Comparison of ENCODE assay signal across 1 cellular context in the genomic region with DNA sequence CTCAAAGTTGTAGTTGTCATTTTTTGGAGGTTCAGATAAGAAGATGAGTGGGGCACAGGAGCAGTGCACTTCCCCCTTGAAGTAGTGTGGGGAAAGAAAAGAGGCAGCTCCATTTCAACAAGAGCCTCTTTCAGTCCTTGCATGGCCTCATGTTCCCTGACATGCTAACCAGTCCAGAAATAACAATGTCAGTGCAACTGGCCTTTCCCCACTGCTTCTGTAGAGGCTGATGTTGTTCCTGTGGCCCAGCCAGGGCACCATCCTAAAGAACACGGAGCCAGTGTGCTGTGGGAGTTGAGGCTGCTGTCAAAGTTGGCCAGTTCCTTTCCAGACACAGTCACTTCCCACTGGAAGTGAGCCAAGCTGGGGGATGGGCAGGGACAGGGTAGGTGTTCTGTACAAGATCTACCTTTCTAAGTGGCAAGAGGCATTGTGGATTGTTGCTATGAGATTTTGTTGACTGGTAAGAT.
TF ChIP-seq lines count a peak whose summit lies in the region.

No MANE protein-coding gene starts in this region.

TF ChIP-seq in K562, 482 proteins besides CTCF, POLR2A, EP300 and RAD21 (continued from another document and continues in another):
- TF ChIP-seq PTRF (tag; IDR thresholded peaks at IDR 0.05) (no peak), ZNF263 (CRISPR knock-in tag; IDR thresholded peaks at IDR 0.05; ENCODE audit: borderline replicate concordance) (no peak), FOXJ3 (CRISPR knock-in tag; IDR thresholded peaks at IDR 0.05) (no peak), DPF2 (IDR thresholded peaks at IDR 0.05) (0 out of 2 replicates have a peak, but pooled peaks have one; percentile 41), U2AF2 (optimal IDR thresholded peaks at IDR 0.05; ENCODE audit: low read depth, low read length) (no peak), ESRRB (CRISPR knock-in tag; IDR thresholded peaks at IDR 0.05; ENCODE audit: borderline replicate concordance) (no peak), ZEB2 (IDR thresholded peaks at IDR 0.05) (peak; percentile 86; the same call in 1 of the 2 replicates), XRCC4 (IDR thresholded peaks at IDR 0.05; ENCODE audit: extremely low read depth, insufficient read depth, insufficient read length) (no peak), WHSC1 (IDR thresholded peaks at IDR 0.05; ENCODE audit: low read length) (no peak), NFATC3 (IDR thresholded peaks at IDR 0.05) (no peak), POU5F1 (IDR thresholded peaks at IDR 0.05; ENCODE audit: borderline replicate concordance, low read depth, low read length, partially characterized antibody) (no peak), KAT7 (CRISPR knock-in tag; IDR thresholded peaks at IDR 0.05; ENCODE audit: borderline replicate concordance) (no peak), ZNF584 (CRISPR knock-in tag; IDR thresholded peaks at IDR 0.05; ENCODE audit: low read depth) (no peak), NR2C1 (IDR thresholded peaks at IDR 0.05) (no peak), NR2C1 (tag; IDR thresholded peaks at IDR 0.05) (peak; percentile 13; the same call in 1 of the 2 replicates), CHD2 (IDR thresholded peaks at IDR 0.05; ENCODE audit: low read depth, low read length) (no peak), SP1 (CRISPR knock-in tag; IDR thresholded peaks at IDR 0.05) (no peak), ZBTB9 (CRISPR knock-in tag; IDR thresholded peaks at IDR 0.05) (no peak), ZBTB1 (CRISPR knock-in tag; IDR thresholded peaks at IDR 0.05; ENCODE audit: borderline replicate concordance, low read depth) (no peak), HIVEP1 (CRISPR knock-in tag; IDR thresholded peaks at IDR 0.05) (no peak), MTA2 (IDR thresholded peaks at IDR 0.05; ENCODE audit: low read depth) (no peak), TFE3 (CRISPR knock-in tag; IDR thresholded peaks at IDR 0.05) (no peak), HNRNPH1 (optimal IDR thresholded peaks at IDR 0.05; ENCODE audit: low read depth, low read length) (no peak), TCF7L2 (IDR thresholded peaks at IDR 0.05; ENCODE audit: low read depth, low read length) (no peak), ZNF347 (CRISPR knock-in tag; IDR thresholded peaks at IDR 0.05; ENCODE audit: low read depth) (no peak), ILK (tag; IDR thresholded peaks at IDR 0.05; ENCODE audit: borderline replicate concordance, low read depth) (no peak), ZSCAN29 (IDR thresholded peaks at IDR 0.05) (no peak), NR2C2 (CRISPR knock-in tag; IDR thresholded peaks at IDR 0.05) (no peak), NR2C2 (tag; IDR thresholded peaks at IDR 0.05) (no peak), EHMT2 (IDR thresholded peaks at IDR 0.05) (0 out of 2 replicates have a peak, but pooled peaks have one; percentile 44), FOXK2 (conservative IDR thresholded peaks at IDR 0.05 in 1 of 2, IDR thresholded peaks at IDR 0.05 in 1 of 2; ENCODE audit: low read depth in 2 of 2) (0 out of 4 replicates have a peak, but pooled peaks of 1 of the 2 experiments have one; percentile 20), SREBF2 (CRISPR knock-in tag; IDR thresholded peaks at IDR 0.05) (no peak)
- TF ChIP-seq, protein P1, sequence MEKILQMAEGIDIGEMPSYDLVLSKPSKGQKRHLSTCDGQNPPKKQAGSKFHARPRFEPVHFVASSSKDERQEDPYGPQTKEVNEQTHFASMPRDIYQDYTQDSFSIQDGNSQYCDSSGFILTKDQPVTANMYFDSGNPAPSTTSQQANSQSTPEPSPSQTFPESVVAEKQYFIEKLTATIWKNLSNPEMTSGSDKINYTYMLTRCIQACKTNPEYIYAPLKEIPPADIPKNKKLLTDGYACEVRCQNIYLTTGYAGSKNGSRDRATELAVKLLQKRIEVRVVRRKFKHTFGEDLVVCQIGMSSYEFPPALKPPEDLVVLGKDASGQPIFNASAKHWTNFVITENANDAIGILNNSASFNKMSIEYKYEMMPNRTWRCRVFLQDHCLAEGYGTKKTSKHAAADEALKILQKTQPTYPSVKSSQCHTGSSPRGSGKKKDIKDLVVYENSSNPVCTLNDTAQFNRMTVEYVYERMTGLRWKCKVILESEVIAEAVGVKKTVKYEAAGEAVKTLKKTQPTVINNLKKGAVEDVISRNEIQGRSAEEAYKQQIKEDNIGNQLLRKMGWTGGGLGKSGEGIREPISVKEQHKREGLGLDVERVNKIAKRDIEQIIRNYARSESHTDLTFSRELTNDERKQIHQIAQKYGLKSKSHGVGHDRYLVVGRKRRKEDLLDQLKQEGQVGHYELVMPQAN (IDR thresholded peaks at IDR 0.05; ENCODE audit: borderline replicate concordance): no peak
- TF ChIP-seq, protein P2, sequence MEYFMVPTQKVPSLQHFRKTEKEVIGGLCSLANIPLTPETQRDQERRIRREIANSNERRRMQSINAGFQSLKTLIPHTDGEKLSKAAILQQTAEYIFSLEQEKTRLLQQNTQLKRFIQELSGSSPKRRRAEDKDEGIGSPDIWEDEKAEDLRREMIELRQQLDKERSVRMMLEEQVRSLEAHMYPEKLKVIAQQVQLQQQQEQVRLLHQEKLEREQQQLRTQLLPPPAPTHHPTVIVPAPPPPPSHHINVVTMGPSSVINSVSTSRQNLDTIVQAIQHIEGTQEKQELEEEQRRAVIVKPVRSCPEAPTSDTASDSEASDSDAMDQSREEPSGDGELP (CRISPR knock-in tag; IDR thresholded peaks at IDR 0.05; ENCODE audit: borderline replicate concordance): no peak
- TF ChIP-seq, protein P3, sequence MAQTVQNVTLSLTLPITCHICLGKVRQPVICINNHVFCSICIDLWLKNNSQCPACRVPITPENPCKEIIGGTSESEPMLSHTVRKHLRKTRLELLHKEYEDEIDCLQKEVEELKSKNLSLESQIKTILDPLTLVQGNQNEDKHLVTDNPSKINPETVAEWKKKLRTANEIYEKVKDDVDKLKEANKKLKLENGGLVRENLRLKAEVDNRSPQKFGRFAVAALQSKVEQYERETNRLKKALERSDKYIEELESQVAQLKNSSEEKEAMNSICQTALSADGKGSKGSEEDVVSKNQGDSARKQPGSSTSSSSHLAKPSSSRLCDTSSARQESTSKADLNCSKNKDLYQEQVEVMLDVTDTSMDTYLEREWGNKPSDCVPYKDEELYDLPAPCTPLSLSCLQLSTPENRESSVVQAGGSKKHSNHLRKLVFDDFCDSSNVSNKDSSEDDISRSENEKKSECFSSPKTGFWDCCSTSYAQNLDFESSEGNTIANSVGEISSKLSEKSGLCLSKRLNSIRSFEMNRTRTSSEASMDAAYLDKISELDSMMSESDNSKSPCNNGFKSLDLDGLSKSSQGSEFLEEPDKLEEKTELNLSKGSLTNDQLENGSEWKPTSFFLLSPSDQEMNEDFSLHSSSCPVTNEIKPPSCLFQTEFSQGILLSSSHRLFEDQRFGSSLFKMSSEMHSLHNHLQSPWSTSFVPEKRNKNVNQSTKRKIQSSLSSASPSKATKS (CRISPR knock-in tag; IDR thresholded peaks at IDR 0.05): no peak
- TF ChIP-seq, protein P4, sequence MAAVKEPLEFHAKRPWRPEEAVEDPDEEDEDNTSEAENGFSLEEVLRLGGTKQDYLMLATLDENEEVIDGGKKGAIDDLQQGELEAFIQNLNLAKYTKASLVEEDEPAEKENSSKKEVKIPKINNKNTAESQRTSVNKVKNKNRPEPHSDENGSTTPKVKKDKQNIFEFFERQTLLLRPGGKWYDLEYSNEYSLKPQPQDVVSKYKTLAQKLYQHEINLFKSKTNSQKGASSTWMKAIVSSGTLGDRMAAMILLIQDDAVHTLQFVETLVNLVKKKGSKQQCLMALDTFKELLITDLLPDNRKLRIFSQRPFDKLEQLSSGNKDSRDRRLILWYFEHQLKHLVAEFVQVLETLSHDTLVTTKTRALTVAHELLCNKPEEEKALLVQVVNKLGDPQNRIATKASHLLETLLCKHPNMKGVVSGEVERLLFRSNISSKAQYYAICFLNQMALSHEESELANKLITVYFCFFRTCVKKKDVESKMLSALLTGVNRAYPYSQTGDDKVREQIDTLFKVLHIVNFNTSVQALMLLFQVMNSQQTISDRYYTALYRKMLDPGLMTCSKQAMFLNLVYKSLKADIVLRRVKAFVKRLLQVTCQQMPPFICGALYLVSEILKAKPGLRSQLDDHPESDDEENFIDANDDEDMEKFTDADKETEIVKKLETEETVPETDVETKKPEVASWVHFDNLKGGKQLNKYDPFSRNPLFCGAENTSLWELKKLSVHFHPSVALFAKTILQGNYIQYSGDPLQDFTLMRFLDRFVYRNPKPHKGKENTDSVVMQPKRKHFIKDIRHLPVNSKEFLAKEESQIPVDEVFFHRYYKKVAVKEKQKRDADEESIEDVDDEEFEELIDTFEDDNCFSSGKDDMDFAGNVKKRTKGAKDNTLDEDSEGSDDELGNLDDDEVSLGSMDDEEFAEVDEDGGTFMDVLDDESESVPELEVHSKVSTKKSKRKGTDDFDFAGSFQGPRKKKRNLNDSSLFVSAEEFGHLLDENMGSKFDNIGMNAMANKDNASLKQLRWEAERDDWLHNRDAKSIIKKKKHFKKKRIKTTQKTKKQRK (IDR thresholded peaks at IDR 0.05; ENCODE audit: borderline replicate concordance, low read depth, low read length): no peak
- TF ChIP-seq, protein P5, sequence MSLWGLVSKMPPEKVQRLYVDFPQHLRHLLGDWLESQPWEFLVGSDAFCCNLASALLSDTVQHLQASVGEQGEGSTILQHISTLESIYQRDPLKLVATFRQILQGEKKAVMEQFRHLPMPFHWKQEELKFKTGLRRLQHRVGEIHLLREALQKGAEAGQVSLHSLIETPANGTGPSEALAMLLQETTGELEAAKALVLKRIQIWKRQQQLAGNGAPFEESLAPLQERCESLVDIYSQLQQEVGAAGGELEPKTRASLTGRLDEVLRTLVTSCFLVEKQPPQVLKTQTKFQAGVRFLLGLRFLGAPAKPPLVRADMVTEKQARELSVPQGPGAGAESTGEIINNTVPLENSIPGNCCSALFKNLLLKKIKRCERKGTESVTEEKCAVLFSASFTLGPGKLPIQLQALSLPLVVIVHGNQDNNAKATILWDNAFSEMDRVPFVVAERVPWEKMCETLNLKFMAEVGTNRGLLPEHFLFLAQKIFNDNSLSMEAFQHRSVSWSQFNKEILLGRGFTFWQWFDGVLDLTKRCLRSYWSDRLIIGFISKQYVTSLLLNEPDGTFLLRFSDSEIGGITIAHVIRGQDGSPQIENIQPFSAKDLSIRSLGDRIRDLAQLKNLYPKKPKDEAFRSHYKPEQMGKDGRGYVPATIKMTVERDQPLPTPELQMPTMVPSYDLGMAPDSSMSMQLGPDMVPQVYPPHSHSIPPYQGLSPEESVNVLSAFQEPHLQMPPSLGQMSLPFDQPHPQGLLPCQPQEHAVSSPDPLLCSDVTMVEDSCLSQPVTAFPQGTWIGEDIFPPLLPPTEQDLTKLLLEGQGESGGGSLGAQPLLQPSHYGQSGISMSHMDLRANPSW (CRISPR knock-in tag; IDR thresholded peaks at IDR 0.05): no peak
- TF ChIP-seq, protein P6, sequence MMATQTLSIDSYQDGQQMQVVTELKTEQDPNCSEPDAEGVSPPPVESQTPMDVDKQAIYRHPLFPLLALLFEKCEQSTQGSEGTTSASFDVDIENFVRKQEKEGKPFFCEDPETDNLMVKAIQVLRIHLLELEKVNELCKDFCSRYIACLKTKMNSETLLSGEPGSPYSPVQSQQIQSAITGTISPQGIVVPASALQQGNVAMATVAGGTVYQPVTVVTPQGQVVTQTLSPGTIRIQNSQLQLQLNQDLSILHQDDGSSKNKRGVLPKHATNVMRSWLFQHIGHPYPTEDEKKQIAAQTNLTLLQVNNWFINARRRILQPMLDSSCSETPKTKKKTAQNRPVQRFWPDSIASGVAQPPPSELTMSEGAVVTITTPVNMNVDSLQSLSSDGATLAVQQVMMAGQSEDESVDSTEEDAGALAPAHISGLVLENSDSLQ (IDR thresholded peaks at IDR 0.05): 0 out of 2 replicates have a peak, but pooled peaks have one; percentile 19
- TF ChIP-seq, protein P7, sequence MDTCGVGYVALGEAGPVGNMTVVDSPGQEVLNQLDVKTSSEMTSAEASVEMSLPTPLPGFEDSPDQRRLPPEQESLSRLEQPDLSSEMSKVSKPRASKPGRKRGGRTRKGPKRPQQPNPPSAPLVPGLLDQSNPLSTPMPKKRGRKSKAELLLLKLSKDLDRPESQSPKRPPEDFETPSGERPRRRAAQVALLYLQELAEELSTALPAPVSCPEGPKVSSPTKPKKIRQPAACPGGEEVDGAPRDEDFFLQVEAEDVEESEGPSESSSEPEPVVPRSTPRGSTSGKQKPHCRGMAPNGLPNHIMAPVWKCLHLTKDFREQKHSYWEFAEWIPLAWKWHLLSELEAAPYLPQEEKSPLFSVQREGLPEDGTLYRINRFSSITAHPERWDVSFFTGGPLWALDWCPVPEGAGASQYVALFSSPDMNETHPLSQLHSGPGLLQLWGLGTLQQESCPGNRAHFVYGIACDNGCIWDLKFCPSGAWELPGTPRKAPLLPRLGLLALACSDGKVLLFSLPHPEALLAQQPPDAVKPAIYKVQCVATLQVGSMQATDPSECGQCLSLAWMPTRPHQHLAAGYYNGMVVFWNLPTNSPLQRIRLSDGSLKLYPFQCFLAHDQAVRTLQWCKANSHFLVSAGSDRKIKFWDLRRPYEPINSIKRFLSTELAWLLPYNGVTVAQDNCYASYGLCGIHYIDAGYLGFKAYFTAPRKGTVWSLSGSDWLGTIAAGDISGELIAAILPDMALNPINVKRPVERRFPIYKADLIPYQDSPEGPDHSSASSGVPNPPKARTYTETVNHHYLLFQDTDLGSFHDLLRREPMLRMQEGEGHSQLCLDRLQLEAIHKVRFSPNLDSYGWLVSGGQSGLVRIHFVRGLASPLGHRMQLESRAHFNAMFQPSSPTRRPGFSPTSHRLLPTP (IDR thresholded peaks at IDR 0.05; ENCODE audit: borderline replicate concordance, extremely low read depth, insufficient read length): no peak
- TF ChIP-seq, protein P8, sequence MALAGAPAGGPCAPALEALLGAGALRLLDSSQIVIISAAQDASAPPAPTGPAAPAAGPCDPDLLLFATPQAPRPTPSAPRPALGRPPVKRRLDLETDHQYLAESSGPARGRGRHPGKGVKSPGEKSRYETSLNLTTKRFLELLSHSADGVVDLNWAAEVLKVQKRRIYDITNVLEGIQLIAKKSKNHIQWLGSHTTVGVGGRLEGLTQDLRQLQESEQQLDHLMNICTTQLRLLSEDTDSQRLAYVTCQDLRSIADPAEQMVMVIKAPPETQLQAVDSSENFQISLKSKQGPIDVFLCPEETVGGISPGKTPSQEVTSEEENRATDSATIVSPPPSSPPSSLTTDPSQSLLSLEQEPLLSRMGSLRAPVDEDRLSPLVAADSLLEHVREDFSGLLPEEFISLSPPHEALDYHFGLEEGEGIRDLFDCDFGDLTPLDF (CRISPR knock-in tag; IDR thresholded peaks at IDR 0.05): no peak
